In genomic region chr12:83434600-83434999, GRCh38 we compare ENCODE assay signal across 1 cellular context.
TF ChIP-seq lines count a peak whose summit lies in the region.

No MANE protein-coding gene starts in this region.

TF ChIP-seq in HepG2, 621 proteins besides CTCF, POLR2A, EP300 and RAD21 (continued from another document):
- TF ChIP-seq MNT (IDR thresholded peaks at IDR 0.05) = no peak
- TF ChIP-seq ZNF572 (CRISPR knock-in tag; IDR thresholded peaks at IDR 0.05) = no peak
